Comparison of ENCODE assay signal across 1 cellular context in genomic region chr12:124518051-124518932, GRCh38.
TF ChIP-seq lines count a peak whose summit lies in the region.

No MANE protein-coding gene starts in this region.

TF ChIP-seq in H1, 55 proteins besides CTCF, POLR2A, EP300 and RAD21 (continued from another document):
- TF ChIP-seq CHD7 (IDR thresholded peaks at IDR 0.05; ENCODE audit: insufficient replicate concordance, low read length) (no peak), BRCA1 (IDR thresholded peaks at IDR 0.05; ENCODE audit: low read depth, low read length) (no peak), MAX (IDR thresholded peaks at IDR 0.05) (no peak), JUN (IDR thresholded peaks at IDR 0.05; ENCODE audit: low read depth, low read length) (no peak)
